ENCODE assay signal across 1 cellular context in genomic region chr17:79921411-79922160, GRCh38.
TF ChIP-seq lines count a peak whose summit lies in the region.

No MANE protein-coding gene starts in this region.

TF ChIP-seq in GM23338, 12 proteins besides CTCF, POLR2A, EP300 and RAD21 (continued from another document):
- TF ChIP-seq ZNF462 (CRISPR knock-in tag; IDR thresholded peaks at IDR 0.05), result no peak
- TF ChIP-seq ETS1 (IDR thresholded peaks at IDR 0.05), result no peak
- TF ChIP-seq POLR2AphosphoS5 (IDR thresholded peaks at IDR 0.05; ENCODE audit: low read depth), result no peak
- TF ChIP-seq NANOG (IDR thresholded peaks at IDR 0.05; ENCODE audit: borderline replicate concordance), result no peak
- no peak for TF ChIP-seq EZH2phosphoT487 (IDR thresholded peaks at IDR 0.05; ENCODE audit: unreplicated experiment)
- TF ChIP-seq CREB1 (CRISPR knock-in tag; IDR thresholded peaks at IDR 0.05; ENCODE audit: low read depth), result no peak
- no peak for TF ChIP-seq JUNB (IDR thresholded peaks at IDR 0.05; ENCODE audit: unreplicated experiment)
- TF ChIP-seq ZNF114 (CRISPR knock-in tag; IDR thresholded peaks at IDR 0.05), result no peak
